In genomic region chr2:4221434-4221833, GRCh38 we compare ENCODE assay signal across 22 cellular contexts.
DNase-seq lines count a peak whose midpoint lies in the region; ATAC-seq, FAIRE-seq and TF ChIP-seq lines count a peak whose summit lies in the region.
"Had no signal": no experiment of that assay in that cellular context is flagged by ENCODE, and none has a peak within 500 bp of the region (broad histone marks: within the 10 kb centered on the region; RNA-seq: fewer than 3 reads in every experiment).

No MANE protein-coding gene starts in this region.

- no peak for TF ChIP-seq CTCF in HepG2 (CRISPR knock-in tag; IDR thresholded peaks at IDR 0.05)
- TF ChIP-seq CTCF in right lobe of liver (IDR thresholded peaks at IDR 0.05): no peak
- TF ChIP-seq CTCF in K562 (IDR thresholded peaks at IDR 0.05 in 2 of 3, conservative IDR thresholded peaks at IDR 0.05 in 1 of 3; ENCODE audit: insufficient read depth in 2 of 3, low read depth in 1 of 3, low read length in 3 of 3): no peak
- no peak for TF ChIP-seq CTCF in neural progenitor cell (IDR thresholded peaks at IDR 0.05)

- intact Hi-C loops in HepG2 (cut with micrococcal nuclease; ENCODE audit: unreplicated experiment): no loop called here
- intact Hi-C loops in right lobe of liver (cut with DNase I): no loop called here
- intact Hi-C loops in K562 (cut with micrococcal nuclease): no loop called here

- H3K4me3 ChIP-seq in HepG2 (replicated peaks in 1 of 3; ENCODE audit: insufficient read depth in 1 of 3, low read depth in 2 of 3, low read length in 3 of 3) (no peak overlapping the region), right lobe of liver (no peak overlapping the region), K562 (no peak overlapping the region), neural progenitor cell (no peak overlapping the region)
- H3K4me3 ChIP-seq: BLaER1 had no signal

- TF ChIP-seq RAD21 in HepG2 (CRISPR knock-in tag; IDR thresholded peaks at IDR 0.05): no peak
- no peak for TF ChIP-seq RAD21 in K562 (CRISPR knock-in tag; conservative IDR thresholded peaks at IDR 0.05 in 1 of 2, IDR thresholded peaks at IDR 0.05 in 1 of 2)

- H3K9ac ChIP-seq in HepG2 (ENCODE audit: insufficient read depth, low read depth, low read length) (no peak overlapping the region), K562 (ENCODE audit: insufficient read depth in 1 of 2, low read depth in 2 of 2, low read length in 2 of 2) (no peak overlapping the region), neural progenitor cell (no peak overlapping the region)
- H3K9ac ChIP-seq: BLaER1 had no signal

- H3K4me3 Mint-ChIP-seq in neural progenitor cell: no peak overlapping the region
- H3K4me3 Mint-ChIP-seq: CD14-positive monocyte; CD4-positive, alpha-beta memory T cell; CD4-positive, CD25-positive, alpha-beta regulatory T cell; CD8-positive, alpha-beta memory T cell had no signal

- no peaks in the 10 kb centered on the region for H3F3A ChIP-seq in neural progenitor cell (ENCODE audit: low read depth)

- ATAC-seq in HepG2 (no peak), right lobe of liver (no peak), K562 (no peak), GM18907 (IDR thresholded peaks at IDR 0.05; ENCODE audit: unreplicated experiment) (no peak)

- DNase-seq in HepG2 (ENCODE audit: low spot score) (no peak), right lobe of liver (no peak), K562 (ENCODE audit: extremely low read depth in 1 of 4, low spot score in 3 of 4) (no peak), neural progenitor cell (ENCODE audit: low spot score) (no peak), DMS53 (lab: John Stamatoyannopoulos, UW) (no peak)
- DNase-seq: ACHN; BE2C; C1 segment of cervical spinal cord; CD4-positive, alpha-beta memory T cell; CD4-positive, CD25-positive, alpha-beta regulatory T cell; CD8-positive, alpha-beta memory T cell; COR-L47; DMS 273 treated with DMSO at 0.1 percent for 48 hours; DMS153; DMS79 treated with DMSO at 0.1 percent for 48 hours; GF-D8 had no signal

- FAIRE-seq in HepG2 (lab: Jason Lieb, UNC) (no peak), K562 (lab: Jason Lieb, UNC) (no peak)
- FAIRE-seq: G401.6, GM12891 had no signal

- peaks cover 39% of the 10 kb centered on the region for H3K4me1 Mint-ChIP-seq in neural progenitor cell
- H3K4me1 Mint-ChIP-seq: CD14-positive monocyte; CD4-positive, alpha-beta memory T cell; CD4-positive, CD25-positive, alpha-beta regulatory T cell; CD8-positive, alpha-beta memory T cell had no signal

- H3K9me3 Mint-ChIP-seq in neural progenitor cell: peaks cover 16% of the 10 kb centered on the region

- no TSS peak for BruUV-seq in HepG2 (replicated peaks; lab: Mats Ljungman, UMichigan)
- BruUV-seq in K562 (replicated peaks; lab: Mats Ljungman, UMichigan): no TSS peak

- WGBS in HepG2 (ENCODE audit: low lambda C conversion rate): 2% methylated on average over 1 of the region's 1 CpG
- 63% methylated on average over 1 of the region's 1 CpG for WGBS in right lobe of liver (ENCODE audit: insufficient coverage, low coverage, low lambda C conversion rate, missing lambda C conversion rate)
- WGBS in K562 (ENCODE audit: insufficient coverage, low coverage, missing lambda C conversion rate): 0% methylated on average over 1 of the region's 1 CpG

- H3K79me2 ChIP-seq in HepG2 (ENCODE audit: insufficient read depth, low read length) (no peaks in the 10 kb centered on the region), K562 (ENCODE audit: control insufficient read depth, insufficient read depth, low read length) (no peaks in the 10 kb centered on the region), neural progenitor cell (ENCODE audit: low read depth) (no peaks in the 10 kb centered on the region)

- TF ChIP-seq EP300 in HepG2 (IDR thresholded peaks at IDR 0.05; ENCODE audit: low read depth in 2 of 2, low read length in 2 of 2) (no peak), HepG2 (CRISPR knock-in tag; IDR thresholded peaks at IDR 0.05; ENCODE audit: borderline replicate concordance) (no peak), K562 (IDR thresholded peaks at IDR 0.05; ENCODE audit: low read length) (no peak)

- POLR2A ChIA-PET in HepG2 (lab: Yijun Ruan, JAX) (no interaction called here), K562 (lab: Yijun Ruan, JAX) (no interaction called here)

- in situ Hi-C loops in HepG2 (cut with HindIII; ENCODE audit: extremely low pct_ligation_motif_present, low pct_unique_long_range_greater_than_20kb) (no loop called here), K562 (cut with MboI) (no loop called here)

- no peaks in the 10 kb centered on the region for H3K27me3 ChIP-seq in HepG2 (ENCODE audit: control insufficient read depth in 1 of 2, insufficient read depth in 2 of 2, low read length in 2 of 2)
- no peaks in the 10 kb centered on the region for H3K27me3 ChIP-seq in right lobe of liver
- H3K27me3 ChIP-seq in K562 (ENCODE audit: control insufficient read depth in 2 of 2, insufficient read depth in 2 of 2, low read length in 2 of 2): no peaks in the 10 kb centered on the region
- H3K27me3 ChIP-seq in neural progenitor cell: no peaks in the 10 kb centered on the region
- H3K27me3 ChIP-seq: BE2C, BLaER1 had no signal

- H3K4me2 ChIP-seq in HepG2 (ENCODE audit: low read depth, low read length): no peak overlapping the region
- no peak overlapping the region for H3K4me2 ChIP-seq in K562 (ENCODE audit: insufficient read depth, low read length)
- H3K4me2 ChIP-seq in neural progenitor cell: no peak overlapping the region
- H3K4me2 ChIP-seq: BLaER1 had no signal

- H4K20me1 ChIP-seq in HepG2 (ENCODE audit: insufficient read depth, low read length) (no peaks in the 10 kb centered on the region), K562 (replicated peaks; ENCODE audit: control insufficient read depth, insufficient read depth, low read length) (no peaks in the 10 kb centered on the region), neural progenitor cell (ENCODE audit: low read depth) (no peaks in the 10 kb centered on the region)
- H4K20me1 ChIP-seq: BLaER1 had no signal

- TF ChIP-seq POLR2A in HepG2 (IDR thresholded peaks at IDR 0.05; ENCODE audit: insufficient read depth in 1 of 2, low read depth in 2 of 2, low read length in 2 of 2) (no peak), right lobe of liver (IDR thresholded peaks at IDR 0.05) (no peak), K562 (conservative IDR thresholded peaks at IDR 0.05) (no peak)

- H3K27ac ChIP-seq in HepG2 (ENCODE audit: extremely low read length, insufficient read depth, low read length) (no peak overlapping the region), right lobe of liver (no peak overlapping the region), K562 (ENCODE audit: extremely low read depth, low read depth, low read length) (no peak overlapping the region), neural progenitor cell (no peak overlapping the region)
- H3K27ac ChIP-seq: 22Rv1, BLaER1 had no signal

- H3K4me1 ChIP-seq in HepG2 (ENCODE audit: insufficient read depth, low read length) (no peaks in the 10 kb centered on the region), right lobe of liver (no peaks in the 10 kb centered on the region), K562 (replicated peaks in 1 of 2; ENCODE audit: control insufficient read depth in 2 of 2, insufficient read depth in 2 of 2, low read length in 2 of 2) (no peaks in the 10 kb centered on the region), neural progenitor cell (peaks cover 30% of the 10 kb centered on the region)
- H3K4me1 ChIP-seq: BE2C, BLaER1 had no signal

- peaks cover 2% of the 10 kb centered on the region for H3K27me3 Mint-ChIP-seq in neural progenitor cell (ENCODE audit: insufficient read depth, low read depth)
- H3K27me3 Mint-ChIP-seq: CD4-positive, alpha-beta memory T cell; CD4-positive, CD25-positive, alpha-beta regulatory T cell had no signal

- CTCF ChIA-PET in HepG2 (lab: Yijun Ruan, JAX; ENCODE audit: low intra/inter-chr PET ratio, low total read pairs): no interaction called here
- CTCF ChIA-PET in K562 (lab: Yijun Ruan, JAX; ENCODE audit: low intra/inter-chr PET ratio): no interaction called here

- H2AFZ ChIP-seq in HepG2 (ENCODE audit: low read length): no peak overlapping the region
- H2AFZ ChIP-seq in K562 (ENCODE audit: low read depth, low read length): no peak overlapping the region
- no peak overlapping the region for H2AFZ ChIP-seq in neural progenitor cell (replicated peaks)

- H3K36me3 Mint-ChIP-seq in neural progenitor cell: peaks cover 5% of the 10 kb centered on the region
- H3K36me3 Mint-ChIP-seq: CD14-positive monocyte; CD4-positive, alpha-beta memory T cell; CD4-positive, CD25-positive, alpha-beta regulatory T cell; CD8-positive, alpha-beta memory T cell had no signal

- no peaks in the 10 kb centered on the region for H3K36me3 ChIP-seq in HepG2 (replicated peaks in 1 of 2; ENCODE audit: control insufficient read depth in 1 of 2, insufficient read depth in 2 of 2, low read length in 2 of 2)
- no peaks in the 10 kb centered on the region for H3K36me3 ChIP-seq in right lobe of liver
- no peaks in the 10 kb centered on the region for H3K36me3 ChIP-seq in K562 (ENCODE audit: control insufficient read depth, insufficient read depth, low read length)
- no peaks in the 10 kb centered on the region for H3K36me3 ChIP-seq in neural progenitor cell
- H3K36me3 ChIP-seq: BE2C, BLaER1 had no signal

- H3K9me1 ChIP-seq in K562 (ENCODE audit: control insufficient read depth, insufficient read depth, low read length): no peaks in the 10 kb centered on the region

- H3K9me3 ChIP-seq in HepG2 (ENCODE audit: low read length) (peaks cover 49% of the 10 kb centered on the region), right lobe of liver (no peaks in the 10 kb centered on the region), K562 (replicated peaks; ENCODE audit: control insufficient read depth, insufficient read depth, low read depth, low read length) (no peaks in the 10 kb centered on the region; the same call in 1 of the 2 replicates), neural progenitor cell (ENCODE audit: low read depth) (no peaks in the 10 kb centered on the region)
- H3K9me3 ChIP-seq: BE2C had no signal

- peak overlapping the region; percentile 80 for H3K27ac Mint-ChIP-seq in neural progenitor cell
- H3K27ac Mint-ChIP-seq: CD14-positive monocyte; CD4-positive, alpha-beta memory T cell; CD4-positive, CD25-positive, alpha-beta regulatory T cell; CD8-positive, alpha-beta memory T cell had no signal

TF ChIP-seq in HepG2, 621 proteins besides CTCF, POLR2A, EP300 and RAD21 (continues in another document):
- peak; percentile 86 for TF ChIP-seq NFE2L2 (IDR thresholded peaks at IDR 0.05; ENCODE audit: low read length)
- TF ChIP-seq RCOR2 (CRISPR knock-in tag; IDR thresholded peaks at IDR 0.05): no peak
- peak; percentile 93 for TF ChIP-seq MAFF (IDR thresholded peaks at IDR 0.05; ENCODE audit: low read depth, low read length)
- no peak for TF ChIP-seq RFXANK (CRISPR knock-in tag; IDR thresholded peaks at IDR 0.05)
- no peak for TF ChIP-seq KLF9 (CRISPR knock-in tag; IDR thresholded peaks at IDR 0.05; ENCODE audit: low read depth)
- no peak for TF ChIP-seq ZNF772 (CRISPR knock-in tag; IDR thresholded peaks at IDR 0.05)

Comparison
In these comparisons a context has a peak if more than half of its experiments do, and no peak if none do; other contexts are left out.
1. Of the 241 proteins assayed by ChIP-seq in both HepG2 and K562: peak only in HepG2: none; only in K562: MAFG; in both: MAFF and MAFK; in neither: 238.